Comparison of ENCODE assay signal across 8 cellular contexts in the genomic region with DNA sequence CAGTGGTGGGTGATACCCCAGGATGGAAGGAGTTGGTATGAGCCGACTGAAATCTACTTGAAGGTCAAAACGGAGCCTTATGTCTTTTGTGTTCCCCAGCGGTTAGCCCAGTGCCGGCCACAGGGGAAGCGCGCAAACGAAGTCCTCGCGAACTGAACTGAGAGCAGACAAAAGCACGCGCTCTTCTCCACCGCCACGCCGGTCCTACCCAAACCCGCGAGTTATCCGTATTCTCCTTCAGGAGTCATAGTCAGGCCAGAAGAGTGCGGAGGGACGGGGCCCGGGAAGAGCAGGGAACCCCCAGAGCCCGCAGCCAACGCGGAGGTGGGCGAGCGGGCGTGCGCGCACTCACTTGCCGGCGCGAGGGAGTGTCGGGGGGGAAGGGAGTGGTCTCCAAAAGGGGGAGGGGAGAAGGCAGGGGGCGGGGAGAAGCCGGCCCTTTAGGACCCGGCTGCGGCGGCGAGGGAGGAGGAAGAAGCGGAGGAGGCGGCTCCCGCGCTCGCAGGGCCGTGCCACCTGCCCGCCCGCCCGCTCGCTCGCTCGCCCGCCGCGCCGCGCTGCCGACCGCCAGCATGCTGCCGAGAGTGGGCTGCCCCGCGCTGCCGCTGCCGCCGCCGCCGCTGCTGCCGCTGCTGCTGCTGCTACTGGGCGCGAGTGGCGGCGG. TPM values are rescaled to one million over a fixed set of nuclear protein-coding genes. Genes with fewer than 3 reads are reported as not detected.
A peak's percentile ranks its signal among the peaks of the same experiment; 100 is the strongest.
DNase-seq lines count a peak whose midpoint lies in the region; ATAC-seq and TF ChIP-seq lines count a peak whose summit lies in the region.

A gene with protein sequence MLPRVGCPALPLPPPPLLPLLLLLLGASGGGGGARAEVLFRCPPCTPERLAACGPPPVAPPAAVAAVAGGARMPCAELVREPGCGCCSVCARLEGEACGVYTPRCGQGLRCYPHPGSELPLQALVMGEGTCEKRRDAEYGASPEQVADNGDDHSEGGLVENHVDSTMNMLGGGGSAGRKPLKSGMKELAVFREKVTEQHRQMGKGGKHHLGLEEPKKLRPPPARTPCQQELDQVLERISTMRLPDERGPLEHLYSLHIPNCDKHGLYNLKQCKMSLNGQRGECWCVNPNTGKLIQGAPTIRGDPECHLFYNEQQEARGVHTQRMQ (plus strand): TSS at position 469 of the 664 bp plus-strand sequence. CDS start 104 bp downstream, at position 573.

- intact Hi-C loops in left cardiac atrium (cut with DNase I) (no loop called here), prostate gland (cut with DNase I) (loop anchor here (2.0 to 5.0 kb wide), 3 partner anchors 32 to 101 kb away; no protein-coding TSS in a partner anchor)

- peak within 1 kb of the TSS; percentile 54 to 61 for H3K27ac ChIP-seq in prostate gland

- H3K4me3 Mint-ChIP-seq in activated naive CD8-positive, alpha-beta T cell treated with anti-CD3 and anti-CD28 coated beads, Interleukin-2, amount 10 ng/mL, durations not matched to agents 7 days and 5 days = peak within 1 kb of the TSS; percentile 89

- H3K27ac Mint-ChIP-seq in activated naive CD8-positive, alpha-beta T cell treated with anti-CD3 and anti-CD28 coated beads, Interleukin-2, amount 10 ng/mL, durations not matched to agents 7 days and 5 days = peak within 1 kb of the TSS; percentile 77

- peak; percentile 79 for ATAC-seq in activated naive CD8-positive, alpha-beta T cell treated with anti-CD3 and anti-CD28 coated beads, Interleukin-2, amount 10 ng/mL, durations not matched to agents 7 days and 5 days (ENCODE audit: low read depth)
- ATAC-seq in left cardiac atrium (peak; percentile 68 to 71), GM19397 (IDR thresholded peaks at IDR 0.05; ENCODE audit: unreplicated experiment) (no peak)

- TF ChIP-seq POLR2A in prostate gland (IDR thresholded peaks at IDR 0.05) = peak; percentile 14

- H3K27me3 Mint-ChIP-seq in activated naive CD8-positive, alpha-beta T cell treated with anti-CD3 and anti-CD28 coated beads, Interleukin-2, amount 10 ng/mL, durations not matched to agents 7 days and 5 days = peaks cover 73% of the 10 kb centered on the region

- 2% methylated on average over 51 of the region's 70 CpGs for WGBS in prostate gland

- H3K36me3 Mint-ChIP-seq in activated naive CD8-positive, alpha-beta T cell treated with anti-CD3 and anti-CD28 coated beads, Interleukin-2, amount 10 ng/mL, durations not matched to agents 7 days and 5 days = peaks cover 11% of the 10 kb centered on the region

- no peaks in the 10 kb centered on the region for H3K9me3 ChIP-seq in prostate gland

- peaks cover 32% of the 10 kb centered on the region for H3K4me1 Mint-ChIP-seq in activated naive CD8-positive, alpha-beta T cell treated with anti-CD3 and anti-CD28 coated beads, Interleukin-2, amount 10 ng/mL, durations not matched to agents 7 days and 5 days

- DNase-seq in activated CD4-positive, alpha-beta T cell treated with anti-CD3 and anti-CD28 coated beads for 48 hours = peak; percentile 33
- no peak for DNase-seq in activated CD4-positive, alpha-beta T cell treated with anti-CD3 and anti-CD28 coated beads, Interleukin-2, amount 50 U/mL, for 1 hour
- DNase-seq in NCI-H226 (peak; percentile 6), left cardiac atrium (peak; percentile 54), prostate gland (ENCODE audit: low spot score) (peak; percentile 24)
- DNase-seq in activated naive CD8-positive, alpha-beta T cell treated with anti-CD3 and anti-CD28 coated beads, Interleukin-2, amount 10 ng/mL, durations not matched to agents 7 days and 5 days = peak; percentile 68
- no peak for DNase-seq in activated CD4-positive, CD25-positive, alpha-beta regulatory T cell (lab: John Stamatoyannopoulos, UW)

- no peaks in the 10 kb centered on the region for H3K27me3 ChIP-seq in prostate gland (replicated peaks; ENCODE audit: insufficient read depth)

- no peaks in the 10 kb centered on the region for H3K9me3 Mint-ChIP-seq in activated naive CD8-positive, alpha-beta T cell treated with anti-CD3 and anti-CD28 coated beads, Interleukin-2, amount 10 ng/mL, durations not matched to agents 7 days and 5 days

- H3K36me3 ChIP-seq in prostate gland = no peaks in the 10 kb centered on the region

- TF ChIP-seq CTCF in prostate gland (IDR thresholded peaks at IDR 0.05) = no peak

- H3K4me3 ChIP-seq in prostate gland = peak within 1 kb of the TSS; percentile 57 to 60

- no peaks in the 10 kb centered on the region for H3K4me1 ChIP-seq in prostate gland (replicated peaks)

- POLR2A ChIA-PET in activated naive CD8-positive, alpha-beta T cell treated with anti-CD3 and anti-CD28 coated beads, Interleukin-2, amount 10 ng/mL, durations not matched to agents 7 days and 5 days (lab: Charles Lee) = no interaction called here

RNA-seq across cellular contexts. Expression of the gene that starts here (rescaled TPM):
- total RNA-seq in activated naive CD8-positive, alpha-beta T cell treated with anti-CD3 and anti-CD28 coated beads, Interleukin-2, amount 10 ng/mL, durations not matched to agents 7 days and 5 days = 100 to 1,000 TPM in 1 of 2 experiments, 10 to 100 TPM in 1; 97.3 to 115 TPM
- total RNA-seq in left cardiac atrium (100 to 1,000 TPM in 1 of 2 donors, 10 to 100 TPM in 1; 91.7 to 185 TPM), prostate gland (100 to 1,000 TPM; 152 to 250 TPM)

Comparison
In these comparisons a context has a peak if more than half of its experiments do, and no peak if none do; other contexts are left out.
1. DNase-seq: peak in activated CD4-positive, alpha-beta T cell treated with anti-CD3 and anti-CD28 coated beads for 48 hours (single experiment), NCI-H226 (single experiment), activated naive CD8-positive, alpha-beta T cell treated with anti-CD3 and anti-CD28 coated beads, Interleukin-2, amount 10 ng/mL, durations not matched to agents 7 days and 5 days (single experiment), left cardiac atrium (single experiment) and prostate gland (single experiment); none in activated CD4-positive, alpha-beta T cell treated with anti-CD3 and anti-CD28 coated beads, Interleukin-2, amount 50 U/mL, for 1 hour (single experiment) and activated CD4-positive, CD25-positive, alpha-beta regulatory T cell (0 of 4).